Comparison of ENCODE assay signal across 10 cellular contexts in genomic region chr14:34220921-34221320, GRCh38.
DNase-seq lines count a peak whose midpoint lies in the region; ATAC-seq and TF ChIP-seq lines count a peak whose summit lies in the region.
"Had no signal": no experiment of that assay in that cellular context is flagged by ENCODE, and none has a peak within 500 bp of the region (broad histone marks: within the 10 kb centered on the region; RNA-seq: fewer than 3 reads in every experiment).

No MANE protein-coding gene starts in this region.

- no peaks in the 10 kb centered on the region for H3K36me3 ChIP-seq in CD8-positive, alpha-beta memory T cell (ENCODE audit: insufficient read depth, low read length)
- no peaks in the 10 kb centered on the region for H3K36me3 ChIP-seq in adrenal gland (replicated peaks in 1 of 2)
- no peaks in the 10 kb centered on the region for H3K36me3 ChIP-seq in hepatocyte (replicated peaks; ENCODE audit: insufficient read depth, low read depth)

- no peaks in the 10 kb centered on the region for H3K27me3 ChIP-seq in CD8-positive, alpha-beta memory T cell (ENCODE audit: insufficient read depth, low read length, poor library complexity, severe bottlenecking)
- H3K27me3 ChIP-seq in adrenal gland (peaks cover 6% of the 10 kb centered on the region), hepatocyte (no peaks in the 10 kb centered on the region)

- H3K9me2 ChIP-seq in hepatocyte (replicated peaks; ENCODE audit: insufficient read depth) = no peaks in the 10 kb centered on the region

- no peak overlapping the region for H2AFZ ChIP-seq in hepatocyte

- peak overlapping the region; percentile 29 for H3K27ac Mint-ChIP-seq in T-helper 17 cell
- H3K27ac Mint-ChIP-seq in CD8-positive, alpha-beta memory T cell = no peak overlapping the region
- H3K27ac Mint-ChIP-seq: activated naive CD8-positive, alpha-beta T cell had no signal

- intact Hi-C loops in adrenal gland (cut with DNase I) = no loop called here

- H3K4me2 ChIP-seq in hepatocyte = no peak overlapping the region

- H3K27ac ChIP-seq in CD8-positive, alpha-beta memory T cell (ENCODE audit: low read depth, low read length) = no peak overlapping the region
- no peak overlapping the region for H3K27ac ChIP-seq in adrenal gland
- H3K27ac ChIP-seq in hepatocyte = no peak overlapping the region

- CTCF ChIA-PET in GM10248 (lab: Yijun Ruan, JAX) = interaction anchor here (0.7 to 3.1 kb wide), 9 partner anchors 16 to 383 kb away, joined by 3 to 10 read pairs (median 3); no protein-coding TSS in a partner anchor
- CTCF ChIA-PET in CD8-positive, alpha-beta memory T cell (lab: Charles Lee) = interaction anchor here (0.6 kb wide), 1 partner anchor 20 kb away, joined by 3 read pairs; no protein-coding TSS in a partner anchor

- H3K4me1 Mint-ChIP-seq in T-helper 17 cell = peaks cover 8% of the 10 kb centered on the region
- peaks cover 0 to 7% (median 4%) of the 10 kb centered on the region in 3 donors for H3K4me1 Mint-ChIP-seq in CD8-positive, alpha-beta memory T cell

- DNase-seq in GM10248 (ENCODE audit: extremely low spot score) (peak; percentile 46), T-helper 17 cell (no peak), adrenal gland (no peak), superior temporal gyrus (ENCODE audit: extremely low spot score) (no peak), hepatocyte (ENCODE audit: low spot score) (no peak)
- DNase-seq in CD8-positive, alpha-beta memory T cell = no peak
- DNase-seq: DMS53 had no signal

- peak overlapping the region; percentile 75 for H3K4me3 Mint-ChIP-seq in T-helper 17 cell
- peak overlapping the region in 1 of 7 donors; percentile 47 for H3K4me3 Mint-ChIP-seq in CD8-positive, alpha-beta memory T cell
- H3K4me3 Mint-ChIP-seq: activated naive CD8-positive, alpha-beta T cell had no signal

- H3K79me2 ChIP-seq in hepatocyte = no peaks in the 10 kb centered on the region

- peaks cover 2% of the 10 kb centered on the region for H3K36me3 Mint-ChIP-seq in T-helper 17 cell (ENCODE audit: low read depth)
- no peaks in the 10 kb centered on the region for H3K36me3 Mint-ChIP-seq in CD8-positive, alpha-beta memory T cell
- H3K36me3 Mint-ChIP-seq: activated naive CD8-positive, alpha-beta T cell had no signal

- POLR2A ChIA-PET in GM10248 (lab: Yijun Ruan, JAX) = no interaction called here
- POLR2A ChIA-PET in CD8-positive, alpha-beta memory T cell (lab: Charles Lee) = no interaction called here

- H4K20me1 ChIP-seq in hepatocyte (ENCODE audit: insufficient read depth, poor library complexity, severe bottlenecking) = no peaks in the 10 kb centered on the region

- H3K27me3 Mint-ChIP-seq in T-helper 17 cell = peaks cover 19% of the 10 kb centered on the region
- peaks cover 1 to 5% of the 10 kb centered on the region in 2 donors for H3K27me3 Mint-ChIP-seq in CD8-positive, alpha-beta memory T cell
- H3K27me3 Mint-ChIP-seq: activated naive CD8-positive, alpha-beta T cell had no signal

- WGBS in adrenal gland, 4 donors = 53 to 61% (median 57%) methylated on average over 7 of the region's 7 CpGs
- WGBS in hepatocyte (ENCODE audit: low lambda C conversion rate, missing lambda C conversion rate) = 64% methylated on average over 7 of the region's 7 CpGs

- H3K9me3 Mint-ChIP-seq in CD8-positive, alpha-beta memory T cell = peaks cover 0 to 9% (median 4%) of the 10 kb centered on the region in 5 donors

- ATAC-seq in GM19324 (IDR thresholded peaks at IDR 0.05; ENCODE audit: low FRiP score, unreplicated experiment) (peak; percentile 89), HG03045 (IDR thresholded peaks at IDR 0.05; ENCODE audit: unreplicated experiment) (peak; percentile 70), T-helper 17 cell (peak; percentile 72)

- no peak for TF ChIP-seq POLR2A in adrenal gland (IDR thresholded peaks at IDR 0.05)

- H3K4me3 ChIP-seq in CD8-positive, alpha-beta memory T cell (ENCODE audit: low read length) = no peak overlapping the region
- H3K4me3 ChIP-seq in adrenal gland (no peak overlapping the region), hepatocyte (no peak overlapping the region)

- no peaks in the 10 kb centered on the region for H3K4me1 ChIP-seq in CD8-positive, alpha-beta memory T cell (ENCODE audit: insufficient read depth, low read length)
- H3K4me1 ChIP-seq in adrenal gland (replicated peaks in 1 of 2) (no peaks in the 10 kb centered on the region), hepatocyte (ENCODE audit: insufficient read depth) (no peaks in the 10 kb centered on the region)

- no peaks in the 10 kb centered on the region for H3K9me3 ChIP-seq in T-helper 17 cell (ENCODE audit: control insufficient read depth, low read length, poor library complexity, severe bottlenecking)
- no peaks in the 10 kb centered on the region for H3K9me3 ChIP-seq in CD8-positive, alpha-beta memory T cell (ENCODE audit: low read length)
- H3K9me3 ChIP-seq in adrenal gland (replicated peaks in 1 of 3) = no peaks in the 10 kb centered on the region
- H3K9me3 ChIP-seq in hepatocyte (ENCODE audit: low read depth) = no peaks in the 10 kb centered on the region

- no peak for TF ChIP-seq CTCF in GM10248 (IDR thresholded peaks at IDR 0.05; ENCODE audit: control extremely low read depth, extremely low read depth, low read depth, missing control alignments)
- TF ChIP-seq CTCF in adrenal gland (IDR thresholded peaks at IDR 0.05) = no peak
- no peak for TF ChIP-seq CTCF in hepatocyte (IDR thresholded peaks at IDR 0.05; ENCODE audit: poor library complexity)
